1 cellular context compared by ENCODE assay signal in the genomic region with DNA sequence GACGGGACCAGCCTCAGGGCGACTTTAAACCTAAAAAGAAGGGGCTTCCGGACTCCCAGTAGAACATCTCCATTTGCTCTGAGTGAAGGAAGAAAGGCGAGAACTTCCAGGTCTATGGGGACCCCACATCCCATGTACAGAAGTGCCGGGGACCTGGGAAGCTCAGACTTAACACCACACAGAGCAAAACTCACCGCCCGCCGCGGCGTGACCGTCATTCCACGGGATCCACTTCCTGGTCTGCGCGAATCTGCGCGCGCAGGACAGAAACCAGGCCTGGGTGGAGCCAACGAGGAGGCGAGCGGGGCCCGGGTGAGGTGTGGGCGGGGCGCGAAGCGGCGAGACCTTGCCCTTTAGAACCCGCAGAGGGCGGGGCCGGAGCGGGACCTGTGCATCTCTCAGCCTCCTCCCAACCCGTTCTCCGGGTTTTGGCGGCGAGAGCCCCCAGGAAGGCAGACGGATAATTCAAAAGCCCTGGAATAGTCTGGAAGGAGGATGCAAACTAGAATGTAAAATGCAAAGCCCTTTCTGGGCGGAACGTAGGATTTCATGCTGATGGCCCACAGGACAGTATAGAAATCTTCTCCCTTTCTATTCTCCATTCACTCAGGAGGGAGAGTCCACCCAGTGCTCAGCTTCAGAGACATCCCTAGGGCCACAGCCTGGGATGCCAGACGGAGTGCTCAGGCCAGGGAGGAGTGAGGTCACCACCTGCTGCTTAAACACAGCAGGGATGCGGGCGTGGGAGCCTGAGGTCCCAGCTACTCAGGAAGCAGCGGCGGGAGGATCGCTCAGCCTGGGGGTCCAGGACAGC.
TF ChIP-seq lines count a peak whose summit lies in the region.

A gene (minus strand): TSS at position 242 of the 814 bp plus-strand sequence. CDS start 3,347 bp downstream, outside the sequence.

TF ChIP-seq in HEK293, 187 proteins besides CTCF, POLR2A, EP300 and RAD21 (continued from another document):
- TF ChIP-seq, protein P1, sequence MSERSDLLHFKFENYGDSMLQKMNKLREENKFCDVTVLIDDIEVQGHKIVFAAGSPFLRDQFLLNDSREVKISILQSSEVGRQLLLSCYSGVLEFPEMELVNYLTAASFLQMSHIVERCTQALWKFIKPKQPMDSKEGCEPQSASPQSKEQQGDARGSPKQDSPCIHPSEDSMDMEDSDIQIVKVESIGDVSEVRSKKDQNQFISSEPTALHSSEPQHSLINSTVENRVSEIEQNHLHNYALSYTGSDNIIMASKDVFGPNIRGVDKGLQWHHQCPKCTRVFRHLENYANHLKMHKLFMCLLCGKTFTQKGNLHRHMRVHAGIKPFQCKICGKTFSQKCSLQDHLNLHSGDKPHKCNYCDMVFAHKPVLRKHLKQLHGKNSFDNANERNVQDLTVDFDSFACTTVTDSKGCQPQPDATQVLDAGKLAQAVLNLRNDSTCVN (tag by site-specific recombination; optimal IDR thresholded peaks at IDR 0.05): peak; percentile 50
- TF ChIP-seq ZBTB20 (tag by site-specific recombination; IDR thresholded peaks at IDR 0.05) (peak; percentile 64), ZFP69B (tag by site-specific recombination; IDR thresholded peaks at IDR 0.05) (0 out of 2 replicates have a peak, but pooled peaks have one; percentile 35)
